Comparison of ENCODE assay signal across 9 cellular contexts in genomic region chr17:6555331-6556120, GRCh38. TPM values are rescaled to one million over a fixed set of nuclear protein-coding genes. Genes with fewer than 3 reads are reported as not detected.
DNase-seq lines count a peak whose midpoint lies in the region; ATAC-seq, FAIRE-seq and TF ChIP-seq lines count a peak whose summit lies in the region.
"Had no signal": no experiment of that assay in that cellular context is flagged by ENCODE, and none has a peak within 500 bp of the region (broad histone marks: within the 10 kb centered on the region; RNA-seq: fewer than 3 reads in every experiment).

No MANE protein-coding gene starts in this region.

- 3 to 5% methylated on average over 49 to 56 of the region's 56 CpGs for WGBS in pancreas, 2 donors

- DNase-seq in DMS53 (lab: John Stamatoyannopoulos, UW): peak; percentile 70
- DNase-seq in DMS53 treated with DMSO at 0.1 percent for 48 hours (lab: John Stamatoyannopoulos, UW; ENCODE audit: unreplicated experiment): no peak
- DNase-seq in activated CD4-positive, alpha-beta T cell treated with anti-CD3 and anti-CD28 coated beads, Interleukin-2, amount 50 U/mL, for 48 hours: peak; percentile 6 to 16
- peak; percentile 60 for DNase-seq in glutamatergic neuron
- peak in 4 of 6 donors; percentile 29 to 74 (median 50) for DNase-seq in pancreas
- DNase-seq in DMS153 (lab: John Stamatoyannopoulos, UW): no peak
- DNase-seq in NCI-H1436 treated with DMSO at 0.1 percent for 48 hours (lab: John Stamatoyannopoulos, UW): no peak

- no peak overlapping the region for H3K27ac Mint-ChIP-seq in glutamatergic neuron (ENCODE audit: unreplicated experiment)

- peaks cover 20% of the 10 kb centered on the region for H3K27me3 Mint-ChIP-seq in glutamatergic neuron (ENCODE audit: unreplicated experiment)

- peaks cover 8% of the 10 kb centered on the region for H3K9me3 Mint-ChIP-seq in glutamatergic neuron (ENCODE audit: unreplicated experiment)

- H3K4me1 ChIP-seq in pancreas: no peaks in the 10 kb centered on the region

- H3K9me3 ChIP-seq in pancreas: no peaks in the 10 kb centered on the region

- peak overlapping the region; percentile 18 to 59 (median 45) for H3K4me3 ChIP-seq in pancreas

- no peaks in the 10 kb centered on the region for H3K36me3 Mint-ChIP-seq in glutamatergic neuron (ENCODE audit: unreplicated experiment)

- no peak overlapping the region for H3K4me3 Mint-ChIP-seq in glutamatergic neuron (ENCODE audit: unreplicated experiment)

- no peaks in the 10 kb centered on the region for H3K36me3 ChIP-seq in pancreas

- peak overlapping the region in 1 of 4 donors; percentile 15 for H3K27ac ChIP-seq in pancreas

- H3K27me3 ChIP-seq in pancreas: no peaks in the 10 kb centered on the region

- H3K4me1 Mint-ChIP-seq in glutamatergic neuron (ENCODE audit: low read depth, unreplicated experiment): peaks cover 4% of the 10 kb centered on the region

- intact Hi-C loops in pancreas (cut with DNase I): no loop called here

- ATAC-seq in pancreas: peak; percentile 38 to 60 (median 50)
- ATAC-seq in HG02610 (IDR thresholded peaks at IDR 0.05; ENCODE audit: unreplicated experiment): no peak

- TF ChIP-seq CTCF in glutamatergic neuron (IDR thresholded peaks at IDR 0.05; ENCODE audit: partially characterized antibody, unreplicated experiment) (no peak), pancreas (IDR thresholded peaks at IDR 0.05) (no peak)

- FAIRE-seq in pancreas (lab: Jason Lieb, UNC): no peak
- FAIRE-seq: A204.1 had no signal

RNA-seq across cellular contexts. Expression of gene PITPNM3, which starts 0.8 kb away (rescaled TPM):
- total RNA-seq in glutamatergic neuron (ENCODE audit: unreplicated experiment): 1.4 TPM
- 1 to 10 TPM in 5 of 6 donors, under 1 TPM in 1; 0.67 to 4.3 (median 2.5) TPM for total RNA-seq in pancreas
- polyA plus RNA-seq in pancreas: 1 to 10 TPM; 1.7 to 5.1 TPM

Comparison
In these comparisons a context has a peak if more than half of its experiments do, and no peak if none do; other contexts are left out.
1. DNase-seq: peak in DMS53 (single experiment), activated CD4-positive, alpha-beta T cell treated with anti-CD3 and anti-CD28 coated beads, Interleukin-2, amount 50 U/mL, for 48 hours (2 of 2), glutamatergic neuron (single experiment) and pancreas (4 of 6); none in DMS53 treated with DMSO at 0.1 percent for 48 hours (single experiment), DMS153 (single experiment) and NCI-H1436 treated with DMSO at 0.1 percent for 48 hours (single experiment).